ENCODE assay signal across 16 cellular contexts in the genomic region with DNA sequence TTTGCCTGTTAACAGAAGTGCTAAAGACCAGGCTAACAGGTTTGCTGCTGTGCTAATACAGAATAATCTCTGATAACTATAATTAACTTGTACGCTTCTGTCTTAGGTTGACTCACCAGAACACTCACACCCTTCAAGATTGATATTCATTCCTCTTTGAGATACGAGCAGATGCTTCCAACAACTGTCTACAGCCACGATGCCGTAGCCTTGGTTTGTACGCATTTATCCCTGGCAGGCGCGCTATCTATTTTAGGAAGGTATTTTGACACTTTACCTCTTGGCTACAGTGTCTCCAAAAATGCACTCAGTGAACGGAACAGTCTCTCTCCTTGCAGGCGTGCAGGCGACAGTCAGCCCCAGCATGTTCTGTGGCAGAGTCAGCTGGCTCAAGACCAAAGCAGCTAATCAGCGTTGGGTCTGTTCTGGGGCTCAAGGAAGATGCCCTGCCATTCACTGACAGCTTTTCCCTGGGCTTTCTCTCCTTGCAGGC.
DNase-seq lines count a peak whose midpoint lies in the region; ATAC-seq, FAIRE-seq and TF ChIP-seq lines count a peak whose summit lies in the region.
"Had no signal": no experiment of that assay in that cellular context is flagged by ENCODE, and none has a peak within 500 bp of the region (broad histone marks: within the 10 kb centered on the region; RNA-seq: fewer than 3 reads in every experiment).

No MANE protein-coding gene starts in this region.

- H3K36me3 ChIP-seq in upper lobe of right lung (no peaks in the 10 kb centered on the region), ovary (no peaks in the 10 kb centered on the region)
- H3K36me3 ChIP-seq: adrenal gland, spleen had no signal

- H3K4me1 Mint-ChIP-seq in nephron, result peaks cover 64% of the 10 kb centered on the region
- H3K4me1 Mint-ChIP-seq: naive B cell, T-helper 17 cell had no signal

- ATAC-seq in foreskin keratinocyte (peak; percentile 83), upper lobe of right lung (peak; percentile 54)
- ATAC-seq: A549; activated T-cell treated with anti-CD3 and anti-CD28 coated beads, Interleukin-2, amount 50 U/mL, for 4 hours; T-helper 17 cell had no signal

- TF ChIP-seq EP300 in ovary (IDR thresholded peaks at IDR 0.05), result no peak

- 8 to 24% (median 22%) methylated on average over 11 of the region's 11 CpGs for WGBS in ovary, 3 donors

- H3K27ac ChIP-seq in foreskin keratinocyte, result no peak overlapping the region
- no peak overlapping the region for H3K27ac ChIP-seq in upper lobe of right lung
- no peak overlapping the region for H3K27ac ChIP-seq in ovary
- H3K27ac ChIP-seq: A549, adrenal gland, spleen had no signal

- H3K4me3 Mint-ChIP-seq in nephron, result peak overlapping the region in 2 of 3 experiments; percentile 22 to 35
- H3K4me3 Mint-ChIP-seq: activated T-cell treated with anti-CD3 and anti-CD28 coated beads, Interleukin-2, amount 50 U/mL, for 4 hours; naive B cell; T-helper 17 cell had no signal

- H3K4me1 ChIP-seq in foreskin keratinocyte (no peaks in the 10 kb centered on the region), upper lobe of right lung (no peaks in the 10 kb centered on the region), ovary (ENCODE audit: insufficient read depth) (peaks cover 2% of the 10 kb centered on the region)
- H3K4me1 ChIP-seq: A549, adrenal gland, spleen had no signal

- H3K27me3 Mint-ChIP-seq in nephron (ENCODE audit: low read depth), result no peaks in the 10 kb centered on the region
- H3K27me3 Mint-ChIP-seq: T-helper 17 cell had no signal

- no peak overlapping the region for H3K4me3 ChIP-seq in upper lobe of right lung
- no peak overlapping the region for H3K4me3 ChIP-seq in ovary
- H3K4me3 ChIP-seq: A549, adrenal gland, spleen had no signal

- DNase-seq in NCI-H1694 treated with DMSO at 0.1 percent for 48 hours (lab: John Stamatoyannopoulos, UW) (peak; percentile 12), NCI-H1694 (lab: John Stamatoyannopoulos, UW) (no peak), foreskin keratinocyte (peak in 1 of 2 donors; percentile 50), upper lobe of right lung (no peak), urothelium cell line (ENCODE audit: low spot score) (no peak), HEK293T (ENCODE audit: extremely low spot score) (no peak), ovary (no peak)
- DNase-seq: activated CD4-positive, alpha-beta T cell treated with anti-CD3 and anti-CD28 coated beads, Interleukin-2, amount 50 U/mL, for 1 hour; activated T-cell treated with anti-CD3 and anti-CD28 coated beads, Interleukin-2, amount 50 U/mL, for 4 hours; naive B cell; NCI-H510A treated with DMSO at 0.1 percent for 48 hours; spleen; T-helper 17 cell had no signal

- no peak for TF ChIP-seq POLR2A in ovary (IDR thresholded peaks at IDR 0.05)

- TF ChIP-seq CTCF in foreskin keratinocyte (conservative IDR thresholded peaks at IDR 0.05), result no peak
- no peak for TF ChIP-seq CTCF in nephron (IDR thresholded peaks at IDR 0.05; ENCODE audit: unreplicated experiment in 3 of 3)
- TF ChIP-seq CTCF in upper lobe of right lung (IDR thresholded peaks at IDR 0.05), result no peak
- no peak for TF ChIP-seq CTCF in ovary (IDR thresholded peaks at IDR 0.05)

- intact Hi-C loops in upper lobe of right lung (cut with DNase I) (no loop called here), ovary (cut with DNase I) (no loop called here)

- H3K9me3 ChIP-seq in upper lobe of right lung (no peaks in the 10 kb centered on the region), ovary (no peaks in the 10 kb centered on the region)
- H3K9me3 ChIP-seq: A549, adrenal gland had no signal

- CTCF ChIA-PET in HEK293T (lab: Yijun Ruan, JAX), result no interaction called here

- H3K36me3 Mint-ChIP-seq in nephron (ENCODE audit: low read depth), result no peaks in the 10 kb centered on the region
- H3K36me3 Mint-ChIP-seq: naive B cell had no signal

- H3K27me3 ChIP-seq in foreskin keratinocyte (no peaks in the 10 kb centered on the region), upper lobe of right lung (no peaks in the 10 kb centered on the region), ovary (no peaks in the 10 kb centered on the region)
- H3K27me3 ChIP-seq: adrenal gland, spleen had no signal

- H3K9me3 Mint-ChIP-seq in nephron, result no peaks in the 10 kb centered on the region
- H3K9me3 Mint-ChIP-seq: activated T-cell treated with anti-CD3 and anti-CD28 coated beads, Interleukin-2, amount 50 U/mL, for 4 hours had no signal

- H3K27ac Mint-ChIP-seq in nephron, result peak overlapping the region; percentile 0 to 65 (median 30)
- H3K27ac Mint-ChIP-seq: naive B cell, T-helper 17 cell had no signal

- FAIRE-seq in urothelium cell line (lab: Jason Lieb, UNC), result no peak
- FAIRE-seq: A549 had no signal

- POLR2A ChIA-PET in HEK293T (lab: Yijun Ruan, JAX), result no interaction called here

TF ChIP-seq in HEK293T, 16 proteins besides CTCF, POLR2A, EP300 and RAD21:
- TF ChIP-seq ZNF384 (IDR thresholded peaks at IDR 0.05) (no peak), LEF1 (IDR thresholded peaks at IDR 0.05; ENCODE audit: borderline replicate concordance) (no peak), ELF4 (IDR thresholded peaks at IDR 0.05) (no peak), BHLHE40 (IDR thresholded peaks at IDR 0.05; ENCODE audit: borderline replicate concordance) (no peak), HDGF (IDR thresholded peaks at IDR 0.05; ENCODE audit: borderline replicate concordance) (no peak), FOXK2 (IDR thresholded peaks at IDR 0.05) (no peak), TARDBP (IDR thresholded peaks at IDR 0.05) (no peak)
